12 cellular contexts compared by ENCODE assay signal in genomic region chr15:89150762-89151305, GRCh38.
DNase-seq lines count a peak whose midpoint lies in the region; ATAC-seq lines count a peak whose summit lies in the region.
"Had no signal": no experiment of that assay in that cellular context is flagged by ENCODE, and none has a peak within 500 bp of the region (broad histone marks: within the 10 kb centered on the region; RNA-seq: fewer than 3 reads in every experiment).

No MANE protein-coding gene starts in this region.

- H3K36me3 Mint-ChIP-seq in naive thymus-derived CD4-positive, alpha-beta T cell = peaks cover 10 to 45% (median 21%) of the 10 kb centered on the region in 5 donors

- peak; percentile 69 for DNase-seq in DMS53 treated with DMSO at 0.1 percent for 48 hours (lab: John Stamatoyannopoulos, UW; ENCODE audit: unreplicated experiment)
- DNase-seq in NCI-H1092 (lab: John Stamatoyannopoulos, UW) = peak; percentile 37
- DNase-seq in naive thymus-derived CD4-positive, alpha-beta T cell = no peak
- no peak for DNase-seq in stimulated activated naive CD4-positive, alpha-beta T cell treated with Interleukin-2 at 50 U/mL for 16 hours (lab: John Stamatoyannopoulos, UW)
- DNase-seq in activated T-cell treated with anti-CD3 and anti-CD28 coated beads, Interleukin-2, amount 50 U/mL, for 48 hours = no peak
- DNase-seq in dedifferentiated amniotic fluid mesenchymal stem cell (ENCODE audit: extremely low spot score) = no peak
- DNase-seq in activated effector memory CD4-positive, alpha-beta T cell treated with Interleukin-2 at 50 U/mL for 16 hours = no peak
- DNase-seq: CD8-positive, alpha-beta memory T cell; NCI-H2227 treated with DMSO at 0.1 percent for 48 hours; SW 1271 had no signal

- H3K27ac Mint-ChIP-seq in naive thymus-derived CD4-positive, alpha-beta T cell = no peak overlapping the region

- peak overlapping the region; percentile 4 for H3K27ac ChIP-seq in angular gyrus (ENCODE audit: low read depth, low read length)
- no peak overlapping the region for H3K27ac ChIP-seq in naive thymus-derived CD4-positive, alpha-beta T cell (ENCODE audit: low read depth, low read length)
- H3K27ac ChIP-seq: ascending aorta had no signal

- H3K4me3 ChIP-seq in naive thymus-derived CD4-positive, alpha-beta T cell (ENCODE audit: low read length) = no peak overlapping the region
- H3K4me3 ChIP-seq: ascending aorta had no signal

- no peak overlapping the region for H3K4me3 Mint-ChIP-seq in naive thymus-derived CD4-positive, alpha-beta T cell
- H3K4me3 Mint-ChIP-seq: CD8-positive, alpha-beta memory T cell had no signal

- H3K4me1 Mint-ChIP-seq in naive thymus-derived CD4-positive, alpha-beta T cell = peaks cover 0 to 9% (median 0%) of the 10 kb centered on the region in 7 donors

- POLR2A ChIA-PET in naive thymus-derived CD4-positive, alpha-beta T cell (lab: Charles Lee) = no interaction called here

- CTCF ChIA-PET in naive thymus-derived CD4-positive, alpha-beta T cell (lab: Charles Lee) = interaction anchor here (0.9 to 2.1 kb wide), 2 partner anchors 21 to 93 kb away, joined by 3 to 7 read pairs; no protein-coding TSS in a partner anchor

- peaks cover 3 to 39% (median 7%) of the 10 kb centered on the region in 3 experiments for H3K36me3 ChIP-seq in naive thymus-derived CD4-positive, alpha-beta T cell (ENCODE audit: control insufficient read depth in 2 of 3, insufficient read depth in 3 of 3, low read length in 3 of 3)

- H3K9me3 Mint-ChIP-seq in naive thymus-derived CD4-positive, alpha-beta T cell = no peaks in the 10 kb centered on the region
- H3K9me3 Mint-ChIP-seq: CD8-positive, alpha-beta memory T cell had no signal

- H3K4me1 ChIP-seq in naive thymus-derived CD4-positive, alpha-beta T cell (ENCODE audit: control insufficient read depth in 2 of 2, insufficient read depth in 2 of 2, low read length in 2 of 2) = no peaks in the 10 kb centered on the region
- H3K4me1 ChIP-seq: ascending aorta had no signal

- ATAC-seq in naive thymus-derived CD4-positive, alpha-beta T cell = peak; percentile 40

- intact Hi-C loops in naive thymus-derived CD4-positive, alpha-beta T cell (cut with micrococcal nuclease) = no loop called here

- H3K9me3 ChIP-seq in naive thymus-derived CD4-positive, alpha-beta T cell (ENCODE audit: control insufficient read depth in 2 of 3, low read length in 3 of 3) = no peaks in the 10 kb centered on the region
- H3K9me3 ChIP-seq: ascending aorta had no signal

- no peaks in the 10 kb centered on the region for H3K27me3 Mint-ChIP-seq in naive thymus-derived CD4-positive, alpha-beta T cell
- H3K27me3 Mint-ChIP-seq: CD8-positive, alpha-beta memory T cell had no signal

- no peaks in the 10 kb centered on the region for H3K27me3 ChIP-seq in naive thymus-derived CD4-positive, alpha-beta T cell (ENCODE audit: control insufficient read depth in 2 of 2, insufficient read depth in 2 of 2, low read length in 2 of 2)
- H3K27me3 ChIP-seq: ascending aorta had no signal

Comparison
In these comparisons a context has a peak if more than half of its experiments do, and no peak if none do; other contexts are left out.
1. DNase-seq: peak in DMS53 treated with DMSO at 0.1 percent for 48 hours (single experiment) and NCI-H1092 (single experiment); none in naive thymus-derived CD4-positive, alpha-beta T cell (0 of 9), stimulated activated naive CD4-positive, alpha-beta T cell treated with Interleukin-2 at 50 U/mL for 16 hours (single experiment), activated T-cell treated with anti-CD3 and anti-CD28 coated beads, Interleukin-2, amount 50 U/mL, for 48 hours (0 of 2), dedifferentiated amniotic fluid mesenchymal stem cell (single experiment) and activated effector memory CD4-positive, alpha-beta T cell treated with Interleukin-2 at 50 U/mL for 16 hours (single experiment).